14 cellular contexts compared by ENCODE assay signal in the genomic region with DNA sequence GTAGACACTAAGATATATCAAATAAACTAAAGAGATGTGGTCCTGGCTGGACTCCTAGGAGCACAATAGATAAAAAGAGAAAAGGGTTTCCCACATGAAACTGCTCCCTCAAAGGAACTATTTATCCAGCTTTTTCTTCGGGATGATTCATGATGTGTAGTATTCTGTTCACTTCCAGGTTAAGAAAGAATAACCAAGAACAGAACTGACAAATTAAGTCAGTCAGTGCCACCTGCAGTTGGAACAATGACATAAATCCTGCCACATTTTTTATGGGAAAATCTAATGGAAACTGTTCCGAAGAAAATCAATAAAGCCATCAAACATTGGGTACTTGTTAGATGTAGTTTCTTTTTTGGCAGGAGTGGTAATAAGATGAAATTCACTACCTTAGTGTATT.
DNase-seq lines count a peak whose midpoint lies in the region; ATAC-seq, FAIRE-seq and TF ChIP-seq lines count a peak whose summit lies in the region.
"Had no signal": no experiment of that assay in that cellular context is flagged by ENCODE, and none has a peak within 500 bp of the region (broad histone marks: within the 10 kb centered on the region; RNA-seq: fewer than 3 reads in every experiment).

No MANE protein-coding gene starts in this region.

- TF ChIP-seq RAD21 in HCT116 (IDR thresholded peaks at IDR 0.05; ENCODE audit: low read depth) = peak; percentile 68

- no peak overlapping the region for H3K9ac ChIP-seq in HCT116 (ENCODE audit: low read length)

- peak; percentile 58 for FAIRE-seq in RCC 7860 (lab: Jason Lieb, UNC)

- 50 to 86% methylated on average over 2 of the region's 2 CpGs for WGBS in gastroesophageal sphincter (ENCODE audit: low coverage in 1 of 2), 2 donors
- 40 to 58% methylated on average over 2 of the region's 2 CpGs for WGBS in tibial nerve, 2 donors

- TF ChIP-seq CTCF in 22Rv1 (IDR thresholded peaks at IDR 0.05) (peak; percentile 25), HCT116 (IDR thresholded peaks at IDR 0.05 in 2 of 3, conservative IDR thresholded peaks at IDR 0.05 in 1 of 3; ENCODE audit: borderline replicate concordance in 1 of 3, insufficient read depth in 1 of 3, low read depth in 2 of 3, low read length in 2 of 3) (peak; percentile 4 to 41 (median 35); a peak in 3 of 6 replicates), fibroblast of mammary gland (conservative IDR thresholded peaks at IDR 0.05; ENCODE audit: control insufficient read depth, insufficient read depth, low read depth, low read length) (peak; percentile 29), gastroesophageal sphincter (IDR thresholded peaks at IDR 0.05) (no peak), tibial nerve (IDR thresholded peaks at IDR 0.05) (peak in 2 of 5 experiments; percentile 13 to 23)

- CTCF ChIA-PET in HCT116 (lab: Charles Lee) = interaction anchor here (1.0 kb wide), 2 partner anchors 9 to 500 kb away, joined by 3 to 4 read pairs; no protein-coding TSS in a partner anchor

- H4K20me1 ChIP-seq in HCT116 (ENCODE audit: insufficient read depth) = no peaks in the 10 kb centered on the region

- H3K9me2 ChIP-seq in HCT116 (ENCODE audit: insufficient read depth) = no peaks in the 10 kb centered on the region

- intact Hi-C loops in HCT116 (cut with micrococcal nuclease) = loop anchor here (1.0 kb wide), 1 partner anchor 499 kb away; no protein-coding TSS in a partner anchor

- ATAC-seq in HCT116 = peak; percentile 52; the same call in 1 of the 2 replicates
- ATAC-seq in gastroesophageal sphincter = no peak

- no peak for TF ChIP-seq POLR2A in HCT116 (IDR thresholded peaks at IDR 0.05; ENCODE audit: borderline replicate concordance, extremely low read depth, insufficient read depth, insufficient read length)
- TF ChIP-seq POLR2A in gastroesophageal sphincter (IDR thresholded peaks at IDR 0.05) = no peak
- no peak for TF ChIP-seq POLR2A in tibial nerve (IDR thresholded peaks at IDR 0.05)

- H3K36me3 ChIP-seq in HCT116 (ENCODE audit: control insufficient read depth in 1 of 2, insufficient read depth in 2 of 2, low read length in 2 of 2) (no peaks in the 10 kb centered on the region), gastroesophageal sphincter (no peaks in the 10 kb centered on the region), tibial nerve (no peaks in the 10 kb centered on the region)

- TF ChIP-seq EP300 in gastroesophageal sphincter (IDR thresholded peaks at IDR 0.05) (no peak), tibial nerve (IDR thresholded peaks at IDR 0.05) (no peak)

- no peaks in the 10 kb centered on the region for H3K79me2 ChIP-seq in HCT116 (ENCODE audit: insufficient read depth, low read length)

- peak overlapping the region; percentile 60 for H2AFZ ChIP-seq in HCT116 (ENCODE audit: low read depth, low read length, poor library complexity, severe bottlenecking)

- no TSS peak for BruUV-seq in HCT116 (replicated peaks; lab: Mats Ljungman, UMichigan)

- H3K4me2 ChIP-seq in HCT116 (ENCODE audit: low read length) = 0 out of 2 replicates have a peak overlapping the region, but pooled peaks have one; percentile 6

- DNase-seq in HCT116 (ENCODE audit: low read depth, low spot score) = peak; percentile 24
- DNase-seq in RCC 7860 (ENCODE audit: low spot score) = peak; percentile 35
- peak; percentile 70 for DNase-seq in fibroblast of mammary gland (ENCODE audit: low read depth)
- DNase-seq in NCI-H2171 treated with DMSO at 0.1 percent for 48 hours (lab: John Stamatoyannopoulos, UW) = no peak
- no peak for DNase-seq in T-helper 9 cell
- DNase-seq in tibial nerve (ENCODE audit: low spot score in 2 of 2) = no peak
- DNase-seq: activated naive CD8-positive, alpha-beta T cell treated with anti-CD3 and anti-CD28 coated beads, Interleukin-2, amount 10 ng/mL, durations not matched to agents 7 days and 5 days; activated T-cell treated with anti-CD3 and anti-CD28 coated beads for 4 hours; KG1; NCI-H2081 treated with DMSO at 0.1 percent for 48 hours; OCI-M1; trophoblast cell had no signal

- peaks cover 0 to 8% of the 10 kb centered on the region in 2 experiments; a peak in 2 of 4 replicates for H3K4me1 ChIP-seq in HCT116 (ENCODE audit: control insufficient read depth in 1 of 2, insufficient read depth in 2 of 2, low read length in 2 of 2)
- no peaks in the 10 kb centered on the region for H3K4me1 ChIP-seq in gastroesophageal sphincter
- H3K4me1 ChIP-seq in tibial nerve = peaks cover 0 to 7% (median 0%) of the 10 kb centered on the region in 4 donors

- RAD21 ChIA-PET in HCT116 (lab: Charles Lee; ENCODE audit: low non-redundant PET in 1 of 2, low total read pairs in 2 of 2, uncharacterized antibody in 2 of 2, unreplicated experiment in 2 of 2) = no interaction called here

- H3K27me3 ChIP-seq in HCT116 (ENCODE audit: insufficient read depth, low read length) = no peaks in the 10 kb centered on the region
- H3K27me3 ChIP-seq in gastroesophageal sphincter = no peaks in the 10 kb centered on the region
- no peaks in the 10 kb centered on the region for H3K27me3 ChIP-seq in tibial nerve

- H3K27ac ChIP-seq in 22Rv1 = no peak overlapping the region
- no peak overlapping the region for H3K27ac ChIP-seq in HCT116 (ENCODE audit: low read depth, low read length)
- no peak overlapping the region for H3K27ac ChIP-seq in gastroesophageal sphincter
- H3K27ac ChIP-seq in tibial nerve = no peak overlapping the region

- POLR2A ChIA-PET in HCT116 (lab: Charles Lee) = no interaction called here

- H3K4me3 ChIP-seq in HCT116 (replicated peaks in 1 of 2; ENCODE audit: low read depth in 1 of 2, low read length in 2 of 2) (no peak overlapping the region), fibroblast of mammary gland (ENCODE audit: control insufficient read depth, low read depth, low read length) (no peak overlapping the region), gastroesophageal sphincter (no peak overlapping the region), tibial nerve (no peak overlapping the region)

- H3K9me3 ChIP-seq in HCT116 (ENCODE audit: control insufficient read depth in 1 of 2, insufficient read depth in 1 of 2, low read depth in 1 of 2, low read length in 2 of 2) = no peaks in the 10 kb centered on the region
- peaks cover 0 to 11% (median 0%) of the 10 kb centered on the region in 3 donors for H3K9me3 ChIP-seq in gastroesophageal sphincter
- peaks cover 0 to 9% (median 0%) of the 10 kb centered on the region in 4 donors for H3K9me3 ChIP-seq in tibial nerve

TF ChIP-seq in HCT116, 20 proteins besides CTCF, POLR2A, EP300 and RAD21:
- TF ChIP-seq CBX3 (IDR thresholded peaks at IDR 0.05; ENCODE audit: low read depth) (0 out of 2 replicates have a peak, but pooled peaks have one; percentile 23), FOSL1 (IDR thresholded peaks at IDR 0.05; ENCODE audit: low read depth) (0 out of 2 replicates have a peak, but pooled peaks have one; percentile 17), EZH2phosphoT487 (IDR thresholded peaks at IDR 0.05; ENCODE audit: borderline replicate concordance) (no peak)
- TF ChIP-seq, protein P1, sequence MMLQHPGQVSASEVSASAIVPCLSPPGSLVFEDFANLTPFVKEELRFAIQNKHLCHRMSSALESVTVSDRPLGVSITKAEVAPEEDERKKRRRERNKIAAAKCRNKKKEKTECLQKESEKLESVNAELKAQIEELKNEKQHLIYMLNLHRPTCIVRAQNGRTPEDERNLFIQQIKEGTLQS (IDR thresholded peaks at IDR 0.05) = no peak

Comparison
In these comparisons a context has a peak if more than half of its experiments do, and no peak if none do; other contexts are left out.
1. CTCF ChIP-seq: peak in 22Rv1 (single experiment), HCT116 (3 of 3) and fibroblast of mammary gland (single experiment); none in gastroesophageal sphincter (0 of 4).
2. DNase-seq: peak in HCT116 (single experiment), RCC 7860 (single experiment) and fibroblast of mammary gland (single experiment); none in NCI-H2171 treated with DMSO at 0.1 percent for 48 hours (single experiment), T-helper 9 cell (single experiment) and tibial nerve (0 of 2).